15 cellular contexts compared by ENCODE assay signal in the genomic region with DNA sequence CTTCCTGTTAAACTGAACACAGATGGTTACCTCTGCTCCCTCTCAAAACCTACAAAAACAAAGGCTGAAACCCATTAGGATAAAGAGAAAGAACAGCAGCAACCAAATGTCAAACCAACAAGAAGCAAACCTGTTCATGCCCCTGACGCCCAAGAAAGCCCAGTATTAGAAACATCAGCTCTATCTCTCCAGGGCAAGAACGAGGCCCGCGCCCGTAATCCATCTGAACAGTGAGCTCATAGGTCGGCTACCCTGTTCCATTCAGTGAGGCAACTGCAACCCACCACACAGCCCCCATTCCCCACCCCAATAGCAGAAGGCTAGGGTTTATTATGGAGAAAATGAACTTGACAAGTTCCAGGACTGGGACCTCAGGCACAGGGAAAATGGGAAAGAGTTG. TPM values are rescaled to one million over a fixed set of nuclear protein-coding genes. Genes with fewer than 3 reads are reported as not detected.
DNase-seq lines count a peak whose midpoint lies in the region; ATAC-seq, FAIRE-seq and TF ChIP-seq lines count a peak whose summit lies in the region.
"Had no signal": no experiment of that assay in that cellular context is flagged by ENCODE, and none has a peak within 500 bp of the region (broad histone marks: within the 10 kb centered on the region; RNA-seq: fewer than 3 reads in every experiment).

No MANE protein-coding gene starts in this region.

- CTCF ChIA-PET in HepG2 (lab: Yijun Ruan, JAX; ENCODE audit: low intra/inter-chr PET ratio, low total read pairs), result no interaction called here

- ATAC-seq in right lobe of liver (no peak), HepG2 (no peak), lower lobe of right lung (no peak), HG03565 (IDR thresholded peaks at IDR 0.05; ENCODE audit: unreplicated experiment) (no peak), GM21737 (IDR thresholded peaks at IDR 0.05; ENCODE audit: unreplicated experiment) (no peak), HG03025 (IDR thresholded peaks at IDR 0.05; ENCODE audit: low FRiP score, unreplicated experiment) (no peak)
- ATAC-seq: CD8-positive, alpha-beta T cell; Panc1 had no signal

- DNase-seq in right lobe of liver (no peak), HepG2 (ENCODE audit: low spot score) (no peak), coronary artery (ENCODE audit: low spot score) (peak; percentile 14), lower lobe of right lung (no peak)
- DNase-seq: CD8-positive, alpha-beta T cell; HFFc6; NCI-H146; NCI-H2107; NCI-H774; Right ventricle myocardium superior; SK-N-SH had no signal

- H3K4me2 ChIP-seq in HepG2 (ENCODE audit: low read depth, low read length), result no peak overlapping the region
- H3K4me2 ChIP-seq: SK-N-SH had no signal

- in situ Hi-C loops in HepG2 (cut with HindIII; ENCODE audit: extremely low pct_ligation_motif_present, low pct_unique_long_range_greater_than_20kb), result no loop called here

- TF ChIP-seq CTCF in right lobe of liver (IDR thresholded peaks at IDR 0.05) (no peak), HepG2 (CRISPR knock-in tag; IDR thresholded peaks at IDR 0.05) (no peak), coronary artery (IDR thresholded peaks at IDR 0.05) (no peak), lower lobe of right lung (IDR thresholded peaks at IDR 0.05) (no peak)

- TF ChIP-seq EP300 in HepG2 (IDR thresholded peaks at IDR 0.05; ENCODE audit: low read depth in 2 of 2, low read length in 2 of 2), result no peak
- TF ChIP-seq EP300 in HepG2 (CRISPR knock-in tag; IDR thresholded peaks at IDR 0.05; ENCODE audit: borderline replicate concordance), result no peak

- H3K27me3 ChIP-seq in right lobe of liver, result no peaks in the 10 kb centered on the region
- no peaks in the 10 kb centered on the region; a peak in 1 of 5 replicates for H3K27me3 ChIP-seq in HepG2 (ENCODE audit: control insufficient read depth in 1 of 2, insufficient read depth in 2 of 2, low read length in 2 of 2)
- H3K27me3 ChIP-seq in lower lobe of right lung (ENCODE audit: low read depth), result no peaks in the 10 kb centered on the region

- POLR2A ChIA-PET in HepG2 (lab: Yijun Ruan, JAX), result no interaction called here

- H3K36me3 ChIP-seq in right lobe of liver, result peaks cover 0 to 62% (median 35%) of the 10 kb centered on the region in 4 donors
- H3K36me3 ChIP-seq in HepG2 (replicated peaks in 1 of 2; ENCODE audit: control insufficient read depth in 1 of 2, insufficient read depth in 2 of 2, low read length in 2 of 2), result peaks cover 7 to 67% of the 10 kb centered on the region in 2 experiments; a peak in 4 of 5 replicates
- peaks cover 87% of the 10 kb centered on the region for H3K36me3 ChIP-seq in lower lobe of right lung

- H4K20me1 ChIP-seq in HepG2 (ENCODE audit: insufficient read depth, low read length), result no peaks in the 10 kb centered on the region

- peak overlapping the region in 2 of 3 donors; percentile 0 to 7 for H3K27ac ChIP-seq in right lobe of liver
- no peak overlapping the region for H3K27ac ChIP-seq in HepG2 (ENCODE audit: extremely low read length, insufficient read depth, low read length)
- no peak overlapping the region for H3K27ac ChIP-seq in coronary artery
- H3K27ac ChIP-seq in lower lobe of right lung, result peak overlapping the region; percentile 53

- TF ChIP-seq RAD21 in HepG2 (CRISPR knock-in tag; IDR thresholded peaks at IDR 0.05), result no peak

- H3K79me2 ChIP-seq in HepG2 (ENCODE audit: insufficient read depth, low read length), result no peaks in the 10 kb centered on the region

- H3K9ac ChIP-seq in HepG2 (ENCODE audit: insufficient read depth, low read depth, low read length), result no peak overlapping the region
- H3K9ac ChIP-seq: SK-N-SH had no signal

- no peak for FAIRE-seq in HepG2 (lab: Jason Lieb, UNC)

- TF ChIP-seq POLR2A in right lobe of liver (IDR thresholded peaks at IDR 0.05) (no peak), HepG2 (IDR thresholded peaks at IDR 0.05; ENCODE audit: insufficient read depth in 1 of 2, low read depth in 2 of 2, low read length in 2 of 2) (no peak)

- intact Hi-C loops in right lobe of liver (cut with DNase I) (no loop called here), HepG2 (cut with micrococcal nuclease; ENCODE audit: unreplicated experiment) (no loop called here), lower lobe of right lung (cut with DNase I) (no loop called here)

- H3K4me1 ChIP-seq in right lobe of liver, result no peaks in the 10 kb centered on the region
- no peaks in the 10 kb centered on the region for H3K4me1 ChIP-seq in HepG2 (ENCODE audit: insufficient read depth, low read length)
- H3K4me1 ChIP-seq in lower lobe of right lung, result peaks cover 23% of the 10 kb centered on the region

- no peaks in the 10 kb centered on the region for H3K9me3 ChIP-seq in right lobe of liver
- no peaks in the 10 kb centered on the region for H3K9me3 ChIP-seq in HepG2 (ENCODE audit: low read length)
- H3K9me3 ChIP-seq in lower lobe of right lung, result no peaks in the 10 kb centered on the region
- H3K9me3 ChIP-seq: SK-N-SH had no signal

- WGBS in right lobe of liver (ENCODE audit: insufficient coverage, low coverage, low lambda C conversion rate, missing lambda C conversion rate), result 62% methylated on average over 6 of the region's 6 CpGs
- WGBS in HepG2 (ENCODE audit: low lambda C conversion rate), result 83% methylated on average over 6 of the region's 6 CpGs

- H3K4me3 ChIP-seq in right lobe of liver (no peak overlapping the region), HepG2 (replicated peaks in 1 of 3; ENCODE audit: insufficient read depth in 1 of 3, low read depth in 2 of 3, low read length in 3 of 3) (no peak overlapping the region), coronary artery (no peak overlapping the region), lower lobe of right lung (peak overlapping the region; percentile 7)

- no peak overlapping the region for H2AFZ ChIP-seq in HepG2 (ENCODE audit: low read length)

- no TSS peak for BruUV-seq in HepG2 (replicated peaks; lab: Mats Ljungman, UMichigan)

RNA-seq across cellular contexts. Expression of a gene that starts 10.0 kb away (rescaled TPM):
- 10 to 100 TPM; 13.7 to 23.2 (median 18.0) TPM for total RNA-seq in right lobe of liver
- 19.3 and 32.1 TPM in 2 replicates for total RNA-seq in HepG2 (2016; rRNA removed; fragmentation: Illumina TruSeq; extraction: Trizol)
- 3.2 and 3.8 TPM in 2 replicates for total RNA-seq in HepG2 (2016; cell fraction: cytosol; rRNA removed; fragmentation: Illumina TruSeq; extraction: Trizol; ENCODE audit: low read depth)
- 22.5 and 34.8 TPM in 2 replicates for total RNA-seq in HepG2 (2016; cell fraction: insoluble cytoplasmic fraction; rRNA removed; fragmentation: Illumina TruSeq; extraction: Trizol)
- total RNA-seq in HepG2 (2016; cell fraction: membrane; rRNA removed; fragmentation: Illumina TruSeq; extraction: Trizol), result 6.8 and 8.5 TPM in 2 replicates
- 46.5 and 54.1 TPM in 2 replicates for total RNA-seq in HepG2 (2016; cell fraction: nucleus; rRNA removed; fragmentation: Illumina TruSeq; extraction: Trizol)
- polyA plus RNA-seq in HepG2 (2011; rRNA removed), result 19.6 and 21.4 TPM in 2 replicates
- 7.4 and 8.9 TPM in 2 replicates for polyA plus RNA-seq in HepG2 (2011; cell fraction: cytosol; rRNA removed)
- 30.7 and 32.0 TPM in 2 replicates for polyA plus RNA-seq in HepG2 (2011; cell fraction: nucleus; rRNA removed)
- polyA plus RNA-seq in HepG2 (2012), result 10.8 and 12.4 TPM in 2 replicates
- 1.7 and 1.8 TPM in 2 replicates for polyA plus RNA-seq in HepG2 (2016; cell fraction: cytosol; fragmentation: Illumina TruSeq; extraction: Trizol; ENCODE audit: low read depth)
- 14.0 and 14.1 TPM in 2 replicates for polyA plus RNA-seq in HepG2 (2016; cell fraction: insoluble cytoplasmic fraction; fragmentation: Illumina TruSeq; extraction: Trizol; ENCODE audit: low read depth)
- 2.6 and 3.8 TPM in 2 replicates for polyA plus RNA-seq in HepG2 (2016; cell fraction: membrane; fragmentation: Illumina TruSeq; extraction: Trizol; ENCODE audit: low read depth)
- polyA plus RNA-seq in HepG2 (2016; cell fraction: nucleus; fragmentation: Illumina TruSeq; extraction: Trizol; ENCODE audit: insufficient read depth, low read depth), result 79.8 and 79.9 TPM in 2 replicates
- polyA minus RNA-seq in HepG2 (2011; rRNA and poly(A)+ RNA removed; ENCODE audit: low replicate concordance), result 28.9 and 136 TPM in 2 replicates
- 6.3 and 10.3 TPM in 2 replicates for polyA minus RNA-seq in HepG2 (2011; cell fraction: cytosol; rRNA and poly(A)+ RNA removed)
- polyA minus RNA-seq in HepG2 (2011; cell fraction: nucleus; rRNA and poly(A)+ RNA removed), result 49.8 and 65.3 TPM in 2 replicates
- 40.9 TPM for total RNA-seq in lower lobe of right lung

RNA-seq across cellular contexts. Expression of a gene that starts 23.7 kb away (rescaled TPM):
- total RNA-seq in right lobe of liver, result 1 to 10 TPM; 1.0 to 8.4 (median 5.3) TPM
- 0.42 and 0.91 TPM in 2 replicates for total RNA-seq in HepG2 (2016; rRNA removed; fragmentation: Illumina TruSeq; extraction: Trizol)
- total RNA-seq in HepG2 (2016; cell fraction: cytosol; rRNA removed; fragmentation: Illumina TruSeq; extraction: Trizol; ENCODE audit: low read depth), result 0.18 and 0.20 TPM in 2 replicates
- 0.55 and 0.93 TPM in 2 replicates for total RNA-seq in HepG2 (2016; cell fraction: insoluble cytoplasmic fraction; rRNA removed; fragmentation: Illumina TruSeq; extraction: Trizol)
- 0.69 and 0.74 TPM in 2 replicates for total RNA-seq in HepG2 (2016; cell fraction: membrane; rRNA removed; fragmentation: Illumina TruSeq; extraction: Trizol)
- 0.31 and 0.81 TPM in 2 replicates for total RNA-seq in HepG2 (2016; cell fraction: nucleus; rRNA removed; fragmentation: Illumina TruSeq; extraction: Trizol)
- polyA plus RNA-seq in HepG2 (2011; rRNA removed), result 1.5 and 1.8 TPM in 2 replicates
- polyA plus RNA-seq in HepG2 (2011; cell fraction: cytosol; rRNA removed), result 1.5 and 3.9 TPM in 2 replicates
- polyA plus RNA-seq in HepG2 (2011; cell fraction: nucleus; rRNA removed), result 3.8 and 4.4 TPM in 2 replicates
- polyA plus RNA-seq in HepG2 (2012), result 0.38 and 0.64 TPM in 2 replicates
- polyA plus RNA-seq in HepG2 (2016; cell fraction: cytosol; fragmentation: Illumina TruSeq; extraction: Trizol; ENCODE audit: low read depth), result 0.08 and 0.19 TPM in 2 replicates
- 0.67 and 0.83 TPM in 2 replicates for polyA plus RNA-seq in HepG2 (2016; cell fraction: insoluble cytoplasmic fraction; fragmentation: Illumina TruSeq; extraction: Trizol; ENCODE audit: low read depth)
- 0.63 and 0.93 TPM in 2 replicates for polyA plus RNA-seq in HepG2 (2016; cell fraction: membrane; fragmentation: Illumina TruSeq; extraction: Trizol; ENCODE audit: low read depth)
- polyA plus RNA-seq in HepG2 (2016; cell fraction: nucleus; fragmentation: Illumina TruSeq; extraction: Trizol; ENCODE audit: insufficient read depth, low read depth), result 1.1 and 1.2 TPM in 2 replicates
- polyA minus RNA-seq in HepG2 (2011; rRNA and poly(A)+ RNA removed; ENCODE audit: low replicate concordance), result 1.5 and 4.9 TPM in 2 replicates
- polyA minus RNA-seq in HepG2 (2011; cell fraction: cytosol; rRNA and poly(A)+ RNA removed), result 1.5 and 1.8 TPM in 2 replicates
- polyA minus RNA-seq in HepG2 (2011; cell fraction: nucleus; rRNA and poly(A)+ RNA removed), result 0.99 and 1.4 TPM in 2 replicates
- 12.9 TPM for total RNA-seq in lower lobe of right lung

RNA-seq across cellular contexts. Expression of a gene that starts 28.7 kb away (rescaled TPM):
- total RNA-seq in right lobe of liver (1 to 10 TPM; 2.2 to 6.8 (median 4.2) TPM), HepG2 (2016; rRNA removed; fragmentation: Illumina TruSeq; extraction: Trizol) (3.2 and 7.3 TPM in 2 replicates), lower lobe of right lung (22.7 TPM)
- total RNA-seq in HepG2 (2016; cell fraction: cytosol; rRNA removed; fragmentation: Illumina TruSeq; extraction: Trizol; ENCODE audit: low read depth), result 2.0 and 2.5 TPM in 2 replicates
- 2.4 and 7.8 TPM in 2 replicates for total RNA-seq in HepG2 (2016; cell fraction: insoluble cytoplasmic fraction; rRNA removed; fragmentation: Illumina TruSeq; extraction: Trizol)
- 3.7 and 4.9 TPM in 2 replicates for total RNA-seq in HepG2 (2016; cell fraction: membrane; rRNA removed; fragmentation: Illumina TruSeq; extraction: Trizol)
- total RNA-seq in HepG2 (2016; cell fraction: nucleus; rRNA removed; fragmentation: Illumina TruSeq; extraction: Trizol), result 8.7 and 10.7 TPM in 2 replicates
- polyA plus RNA-seq in HepG2 (2011; rRNA removed), result 13.8 and 16.0 TPM in 2 replicates
- polyA plus RNA-seq in HepG2 (2011; cell fraction: cytosol; rRNA removed), result 8.3 and 8.8 TPM in 2 replicates
- polyA plus RNA-seq in HepG2 (2011; cell fraction: nucleus; rRNA removed), result 49.0 and 57.1 TPM in 2 replicates
- polyA plus RNA-seq in HepG2 (2012), result 6.3 and 10.4 TPM in 2 replicates
- polyA plus RNA-seq in HepG2 (2016; cell fraction: cytosol; fragmentation: Illumina TruSeq; extraction: Trizol; ENCODE audit: low read depth), result 1.9 and 2.6 TPM in 2 replicates
- polyA plus RNA-seq in HepG2 (2016; cell fraction: insoluble cytoplasmic fraction; fragmentation: Illumina TruSeq; extraction: Trizol; ENCODE audit: low read depth), result 3.4 and 3.6 TPM in 2 replicates
- 3.5 and 4.2 TPM in 2 replicates for polyA plus RNA-seq in HepG2 (2016; cell fraction: membrane; fragmentation: Illumina TruSeq; extraction: Trizol; ENCODE audit: low read depth)
- polyA plus RNA-seq in HepG2 (2016; cell fraction: nucleus; fragmentation: Illumina TruSeq; extraction: Trizol; ENCODE audit: insufficient read depth, low read depth), result 34.3 and 35.9 TPM in 2 replicates
- 11.5 and 19.4 TPM in 2 replicates for polyA minus RNA-seq in HepG2 (2011; rRNA and poly(A)+ RNA removed; ENCODE audit: low replicate concordance)
- polyA minus RNA-seq in HepG2 (2011; cell fraction: cytosol; rRNA and poly(A)+ RNA removed), result 2.8 and 4.9 TPM in 2 replicates
- 13.4 and 15.0 TPM in 2 replicates for polyA minus RNA-seq in HepG2 (2011; cell fraction: nucleus; rRNA and poly(A)+ RNA removed)

Comparison
In these comparisons a context has a peak if more than half of its experiments do, and no peak if none do; other contexts are left out.
1. H3K27ac ChIP-seq: peak in right lobe of liver (2 of 3) and lower lobe of right lung (single experiment); none in HepG2 (single experiment) and coronary artery (0 of 2).